ENCODE assay signal across 1 cellular context in the genomic region with DNA sequence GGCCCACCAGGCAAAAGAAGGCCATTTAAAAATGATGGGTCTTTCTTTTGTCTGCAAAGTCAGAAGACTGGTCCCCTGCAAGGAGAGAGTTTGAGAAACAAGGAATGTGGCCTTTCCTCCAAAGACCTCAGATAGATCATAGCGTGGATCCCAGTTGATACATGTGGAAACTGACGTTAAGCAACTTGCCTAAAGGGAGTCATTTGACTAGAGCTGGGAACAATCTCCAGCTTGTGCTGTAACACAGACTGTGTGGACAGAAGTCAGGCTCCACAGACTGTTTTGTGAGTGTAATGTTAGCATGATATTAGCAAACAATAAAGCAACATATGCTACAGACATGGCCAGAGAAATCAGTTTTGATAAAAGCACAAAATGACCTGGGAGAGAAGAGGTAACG.
TF ChIP-seq lines count a peak whose summit lies in the region.

No MANE protein-coding gene starts in this region.

TF ChIP-seq in H1, 55 proteins besides CTCF, POLR2A, EP300 and RAD21 (continued from another document):
- TF ChIP-seq, protein P1, sequence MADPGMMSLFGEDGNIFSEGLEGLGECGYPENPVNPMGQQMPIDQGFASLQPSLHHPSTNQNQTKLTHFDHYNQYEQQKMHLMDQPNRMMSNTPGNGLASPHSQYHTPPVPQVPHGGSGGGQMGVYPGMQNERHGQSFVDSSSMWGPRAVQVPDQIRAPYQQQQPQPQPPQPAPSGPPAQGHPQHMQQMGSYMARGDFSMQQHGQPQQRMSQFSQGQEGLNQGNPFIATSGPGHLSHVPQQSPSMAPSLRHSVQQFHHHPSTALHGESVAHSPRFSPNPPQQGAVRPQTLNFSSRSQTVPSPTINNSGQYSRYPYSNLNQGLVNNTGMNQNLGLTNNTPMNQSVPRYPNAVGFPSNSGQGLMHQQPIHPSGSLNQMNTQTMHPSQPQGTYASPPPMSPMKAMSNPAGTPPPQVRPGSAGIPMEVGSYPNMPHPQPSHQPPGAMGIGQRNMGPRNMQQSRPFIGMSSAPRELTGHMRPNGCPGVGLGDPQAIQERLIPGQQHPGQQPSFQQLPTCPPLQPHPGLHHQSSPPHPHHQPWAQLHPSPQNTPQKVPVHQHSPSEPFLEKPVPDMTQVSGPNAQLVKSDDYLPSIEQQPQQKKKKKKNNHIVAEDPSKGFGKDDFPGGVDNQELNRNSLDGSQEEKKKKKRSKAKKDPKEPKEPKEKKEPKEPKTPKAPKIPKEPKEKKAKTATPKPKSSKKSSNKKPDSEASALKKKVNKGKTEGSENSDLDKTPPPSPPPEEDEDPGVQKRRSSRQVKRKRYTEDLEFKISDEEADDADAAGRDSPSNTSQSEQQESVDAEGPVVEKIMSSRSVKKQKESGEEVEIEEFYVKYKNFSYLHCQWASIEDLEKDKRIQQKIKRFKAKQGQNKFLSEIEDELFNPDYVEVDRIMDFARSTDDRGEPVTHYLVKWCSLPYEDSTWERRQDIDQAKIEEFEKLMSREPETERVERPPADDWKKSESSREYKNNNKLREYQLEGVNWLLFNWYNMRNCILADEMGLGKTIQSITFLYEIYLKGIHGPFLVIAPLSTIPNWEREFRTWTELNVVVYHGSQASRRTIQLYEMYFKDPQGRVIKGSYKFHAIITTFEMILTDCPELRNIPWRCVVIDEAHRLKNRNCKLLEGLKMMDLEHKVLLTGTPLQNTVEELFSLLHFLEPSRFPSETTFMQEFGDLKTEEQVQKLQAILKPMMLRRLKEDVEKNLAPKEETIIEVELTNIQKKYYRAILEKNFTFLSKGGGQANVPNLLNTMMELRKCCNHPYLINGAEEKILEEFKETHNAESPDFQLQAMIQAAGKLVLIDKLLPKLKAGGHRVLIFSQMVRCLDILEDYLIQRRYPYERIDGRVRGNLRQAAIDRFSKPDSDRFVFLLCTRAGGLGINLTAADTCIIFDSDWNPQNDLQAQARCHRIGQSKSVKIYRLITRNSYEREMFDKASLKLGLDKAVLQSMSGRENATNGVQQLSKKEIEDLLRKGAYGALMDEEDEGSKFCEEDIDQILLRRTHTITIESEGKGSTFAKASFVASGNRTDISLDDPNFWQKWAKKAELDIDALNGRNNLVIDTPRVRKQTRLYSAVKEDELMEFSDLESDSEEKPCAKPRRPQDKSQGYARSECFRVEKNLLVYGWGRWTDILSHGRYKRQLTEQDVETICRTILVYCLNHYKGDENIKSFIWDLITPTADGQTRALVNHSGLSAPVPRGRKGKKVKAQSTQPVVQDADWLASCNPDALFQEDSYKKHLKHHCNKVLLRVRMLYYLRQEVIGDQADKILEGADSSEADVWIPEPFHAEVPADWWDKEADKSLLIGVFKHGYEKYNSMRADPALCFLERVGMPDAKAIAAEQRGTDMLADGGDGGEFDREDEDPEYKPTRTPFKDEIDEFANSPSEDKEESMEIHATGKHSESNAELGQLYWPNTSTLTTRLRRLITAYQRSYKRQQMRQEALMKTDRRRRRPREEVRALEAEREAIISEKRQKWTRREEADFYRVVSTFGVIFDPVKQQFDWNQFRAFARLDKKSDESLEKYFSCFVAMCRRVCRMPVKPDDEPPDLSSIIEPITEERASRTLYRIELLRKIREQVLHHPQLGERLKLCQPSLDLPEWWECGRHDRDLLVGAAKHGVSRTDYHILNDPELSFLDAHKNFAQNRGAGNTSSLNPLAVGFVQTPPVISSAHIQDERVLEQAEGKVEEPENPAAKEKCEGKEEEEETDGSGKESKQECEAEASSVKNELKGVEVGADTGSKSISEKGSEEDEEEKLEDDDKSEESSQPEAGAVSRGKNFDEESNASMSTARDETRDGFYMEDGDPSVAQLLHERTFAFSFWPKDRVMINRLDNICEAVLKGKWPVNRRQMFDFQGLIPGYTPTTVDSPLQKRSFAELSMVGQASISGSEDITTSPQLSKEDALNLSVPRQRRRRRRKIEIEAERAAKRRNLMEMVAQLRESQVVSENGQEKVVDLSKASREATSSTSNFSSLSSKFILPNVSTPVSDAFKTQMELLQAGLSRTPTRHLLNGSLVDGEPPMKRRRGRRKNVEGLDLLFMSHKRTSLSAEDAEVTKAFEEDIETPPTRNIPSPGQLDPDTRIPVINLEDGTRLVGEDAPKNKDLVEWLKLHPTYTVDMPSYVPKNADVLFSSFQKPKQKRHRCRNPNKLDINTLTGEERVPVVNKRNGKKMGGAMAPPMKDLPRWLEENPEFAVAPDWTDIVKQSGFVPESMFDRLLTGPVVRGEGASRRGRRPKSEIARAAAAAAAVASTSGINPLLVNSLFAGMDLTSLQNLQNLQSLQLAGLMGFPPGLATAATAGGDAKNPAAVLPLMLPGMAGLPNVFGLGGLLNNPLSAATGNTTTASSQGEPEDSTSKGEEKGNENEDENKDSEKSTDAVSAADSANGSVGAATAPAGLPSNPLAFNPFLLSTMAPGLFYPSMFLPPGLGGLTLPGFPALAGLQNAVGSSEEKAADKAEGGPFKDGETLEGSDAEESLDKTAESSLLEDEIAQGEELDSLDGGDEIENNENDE (IDR thresholded peaks at IDR 0.05; ENCODE audit: insufficient replicate concordance, low read length) = no peak
- TF ChIP-seq HDAC2 (IDR thresholded peaks at IDR 0.05; ENCODE audit: borderline replicate concordance in 1 of 2, low read depth in 2 of 2, low read length in 2 of 2) (no peak), CHD2 (IDR thresholded peaks at IDR 0.05; ENCODE audit: low read length) (no peak), FOSL1 (IDR thresholded peaks at IDR 0.05; ENCODE audit: insufficient read depth, low read depth, low read length) (no peak)
